Comparison of ENCODE assay signal across 8 cellular contexts in the genomic region with DNA sequence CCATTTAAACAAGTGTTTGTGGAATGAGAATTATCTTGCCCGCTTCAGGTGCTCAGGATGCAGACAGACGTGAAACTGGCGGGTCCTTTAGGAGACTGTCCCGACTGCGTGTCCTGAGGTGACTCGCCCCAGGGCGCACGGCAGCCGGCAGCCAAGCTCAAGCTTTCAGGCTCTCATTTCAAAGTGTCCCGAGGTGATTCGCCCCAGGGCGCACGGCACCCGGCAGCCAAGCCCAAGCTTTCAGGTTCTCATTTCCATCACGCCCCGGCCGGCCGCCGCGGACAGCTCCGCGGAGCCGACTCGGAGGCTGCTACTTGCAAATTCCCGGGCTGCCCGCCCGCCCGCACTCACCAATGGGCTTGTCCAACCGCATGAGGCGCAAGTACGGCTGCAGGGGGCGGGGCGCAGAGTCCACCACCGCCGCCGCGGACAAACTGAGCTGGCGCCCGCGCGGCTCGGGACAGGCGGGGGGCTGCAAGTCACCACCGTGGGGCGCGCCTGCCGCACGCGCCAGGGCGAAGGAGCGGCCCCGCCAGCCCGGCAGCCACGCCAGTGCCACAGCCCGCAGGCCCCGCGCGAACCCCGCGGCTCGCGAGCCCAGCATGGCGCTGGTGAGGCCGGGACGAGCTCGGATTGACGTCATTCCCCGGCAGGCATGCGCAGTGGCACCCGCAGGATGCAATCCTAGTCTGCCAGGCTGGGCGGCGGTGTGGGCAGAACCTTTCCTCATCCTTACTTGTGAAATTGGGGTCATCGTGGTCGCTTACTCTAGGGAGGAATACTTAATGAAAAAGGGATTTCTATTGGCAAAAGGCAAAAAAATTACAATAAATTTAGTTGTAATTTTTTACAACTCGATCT. TPM values are rescaled to one million over a fixed set of nuclear protein-coding genes. Genes with fewer than 3 reads are reported as not detected.
A peak's percentile ranks its signal among the peaks of the same experiment; 100 is the strongest.
DNase-seq lines count a peak whose midpoint lies in the region; ATAC-seq and TF ChIP-seq lines count a peak whose summit lies in the region.

A gene with protein sequence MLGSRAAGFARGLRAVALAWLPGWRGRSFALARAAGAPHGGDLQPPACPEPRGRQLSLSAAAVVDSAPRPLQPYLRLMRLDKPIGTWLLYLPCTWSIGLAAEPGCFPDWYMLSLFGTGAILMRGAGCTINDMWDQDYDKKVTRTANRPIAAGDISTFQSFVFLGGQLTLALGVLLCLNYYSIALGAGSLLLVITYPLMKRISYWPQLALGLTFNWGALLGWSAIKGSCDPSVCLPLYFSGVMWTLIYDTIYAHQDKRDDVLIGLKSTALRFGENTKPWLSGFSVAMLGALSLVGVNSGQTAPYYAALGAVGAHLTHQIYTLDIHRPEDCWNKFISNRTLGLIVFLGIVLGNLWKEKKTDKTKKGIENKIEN (minus strand): TSS at position 638 of the 861 bp plus-strand sequence. CDS start 34 bp downstream, at position 604.

- H3K4me3 Mint-ChIP-seq in activated CD4-positive, alpha-beta memory T cell treated with anti-CD3 and anti-CD28 coated beads for 36 hours: peak within 1 kb of the TSS; percentile 85

- H3K27ac ChIP-seq in dorsolateral prefrontal cortex: peak within 1 kb of the TSS; percentile 61 to 99 (median 94)

- DNase-seq in CD1c-positive myeloid dendritic cell (ENCODE audit: extremely low spot score): peak; percentile 97
- peak; percentile 91 for DNase-seq in NCI-H82 (lab: John Stamatoyannopoulos, UW)
- DNase-seq in activated CD4-positive, alpha-beta memory T cell treated with anti-CD3 and anti-CD28 coated beads for 36 hours: peak; percentile 96
- DNase-seq in dorsolateral prefrontal cortex: peak; percentile 94 to 97 (median 95)
- DNase-seq in lower leg skin (ENCODE audit: low spot score in 2 of 2): peak; percentile 93 to 99
- DNase-seq in stimulated activated CD4-positive, alpha-beta T cell treated with anti-CD3 and anti-CD28 coated beads, Interleukin-4, amount 100 ng/mL, for 48 hours (ENCODE audit: low read depth in 2 of 2): peak; percentile 94 to 95

- TF ChIP-seq POLR2A in lower leg skin (IDR thresholded peaks at IDR 0.05): peak in 1 of 2 donors; percentile 32

- H3K4me1 Mint-ChIP-seq in activated CD4-positive, alpha-beta memory T cell treated with anti-CD3 and anti-CD28 coated beads for 36 hours (ENCODE audit: low read depth): peaks cover 39% of the 10 kb centered on the region

- TF ChIP-seq CTCF in dorsolateral prefrontal cortex (IDR thresholded peaks at IDR 0.05 in 54 of 56, conservative IDR thresholded peaks at IDR 0.05 in 2 of 56; ENCODE audit: low read depth in 1 of 56, partially characterized antibody in 56 of 56) (peak in 55 of 56 donors; percentile 4 to 79 (median 48)), lower leg skin (IDR thresholded peaks at IDR 0.05) (no peak)

- H3K4me3 ChIP-seq in dorsolateral prefrontal cortex (peak within 1 kb of the TSS; percentile 53 to 89 (median 77)), lower leg skin (ENCODE audit: low read depth, poor library complexity, severe bottlenecking) (peak within 1 kb of the TSS; percentile 47)

- POLR2A ChIA-PET in activated CD4-positive, alpha-beta memory T cell treated with anti-CD3 and anti-CD28 coated beads for 36 hours (lab: Charles Lee): interaction anchor here (0.8 to 2.4 kb wide), 14 partner anchors 9 to 249 kb away, joined by 3 to 13 read pairs (median 4); a partner anchor contains a TSS

- no peaks in the 10 kb centered on the region for H3K9me3 Mint-ChIP-seq in activated CD4-positive, alpha-beta memory T cell treated with anti-CD3 and anti-CD28 coated beads for 36 hours

- peak within 1 kb of the TSS; percentile 89 for H3K27ac Mint-ChIP-seq in activated CD4-positive, alpha-beta memory T cell treated with anti-CD3 and anti-CD28 coated beads for 36 hours

- H3K27me3 Mint-ChIP-seq in activated CD4-positive, alpha-beta memory T cell treated with anti-CD3 and anti-CD28 coated beads for 36 hours: no peaks in the 10 kb centered on the region

- peak; percentile 83 for ATAC-seq in GM19351 (IDR thresholded peaks at IDR 0.05; ENCODE audit: unreplicated experiment)
- peak; percentile 86 for ATAC-seq in HG03521 (IDR thresholded peaks at IDR 0.05; ENCODE audit: unreplicated experiment)

- WGBS in lower leg skin, 2 donors: 0% methylated on average over 46 to 53 of the region's 75 CpGs

- H3K36me3 Mint-ChIP-seq in activated CD4-positive, alpha-beta memory T cell treated with anti-CD3 and anti-CD28 coated beads for 36 hours: peaks cover 3% of the 10 kb centered on the region

- H3K27me3 ChIP-seq in dorsolateral prefrontal cortex: no peaks in the 10 kb centered on the region

- CTCF ChIA-PET in activated CD4-positive, alpha-beta memory T cell treated with anti-CD3 and anti-CD28 coated beads for 36 hours (lab: Charles Lee): interaction anchor here (0.6 to 5.6 kb wide), 31 partner anchors 9 to 432 kb away, joined by 3 to 53 read pairs (median 4); a partner anchor contains a TSS

- intact Hi-C loops in activated CD4-positive, alpha-beta memory T cell treated with anti-CD3 and anti-CD28 coated beads for 36 hours (cut with micrococcal nuclease): loop anchor here (1.0 to 5.0 kb wide), 12 partner anchors 66 to 912 kb away; a partner anchor contains a TSS
- intact Hi-C loops in dorsolateral prefrontal cortex (cut with DNase I): loop anchor here (5.0 to 10.0 kb wide), 9 partner anchors 168 to 1000 kb away; a partner anchor contains a TSS
- intact Hi-C loops in lower leg skin (cut with DNase I; ENCODE audit: low total_unique reads): no loop called here

RNA-seq across cellular contexts. Expression of the gene that starts here (rescaled TPM):
- total RNA-seq in activated CD4-positive, alpha-beta memory T cell treated with anti-CD3 and anti-CD28 coated beads for 36 hours: 10 to 100 TPM; 15.9 to 18.7 TPM
- total RNA-seq in dorsolateral prefrontal cortex: 10 to 100 TPM in 1 of 120 experiments, 1 to 10 TPM in 119; 3.6 to 10.1 (median 6.2) TPM
- total RNA-seq in lower leg skin: 10 to 100 TPM in 3 of 4 donors, 1 to 10 TPM in 1; 9.7 to 20.1 (median 12.6) TPM

Comparison
In these comparisons a context has a peak if more than half of its experiments do, and no peak if none do; other contexts are left out.
1. Peak in every context shown above with its lines: DNase-seq, ATAC-seq, H3K4me3 ChIP-seq and H3K27ac ChIP-seq.
2. CTCF ChIP-seq: peak in dorsolateral prefrontal cortex (55 of 56); none in lower leg skin (0 of 3).